14 cellular contexts compared by ENCODE assay signal in genomic region chr10:49001402-49001801, GRCh38.
DNase-seq lines count a peak whose midpoint lies in the region; ATAC-seq and TF ChIP-seq lines count a peak whose summit lies in the region.
"Had no signal": no experiment of that assay in that cellular context is flagged by ENCODE, and none has a peak within 500 bp of the region (broad histone marks: within the 10 kb centered on the region; RNA-seq: fewer than 3 reads in every experiment).

No MANE protein-coding gene starts in this region.

- no peak overlapping the region for H3K4me3 Mint-ChIP-seq in stimulated activated naive B cell treated with anti-CD40 and anti-IgM and Interleukin-4, amounts not matched to agents 10 μg/mL and 1 μg/mL and 100 μg/mL, for 72 hours

- H3K4me3 ChIP-seq in prostate gland, result no peak overlapping the region
- H3K4me3 ChIP-seq: esophagus muscularis mucosa had no signal

- H3K36me3 ChIP-seq in prostate gland, result no peaks in the 10 kb centered on the region
- H3K36me3 ChIP-seq: esophagus muscularis mucosa had no signal

- DNase-seq in DMS 273 (lab: John Stamatoyannopoulos, UW; ENCODE audit: unreplicated experiment), result peak; percentile 27
- DNase-seq in DMS 273 treated with DMSO at 0.1 percent for 48 hours (lab: John Stamatoyannopoulos, UW), result no peak
- DNase-seq in SW480 (ENCODE audit: low spot score), result peak; percentile 26
- peak; percentile 38 for DNase-seq in iPS DF 19.7 (ENCODE audit: low read depth, low spot score)
- DNase-seq in stimulated activated naive B cell treated with anti-CD40 and anti-IgM and Interleukin-4, amounts not matched to agents 10 μg/mL and 1 μg/mL and 100 μg/mL, for 72 hours, result no peak
- DNase-seq in mesenteric fat pad (ENCODE audit: low spot score), result no peak
- no peak for DNase-seq in activated effector memory CD4-positive, alpha-beta T cell treated with anti-CD3 and anti-CD28 coated beads, Interleukin-2, amount 50 U/mL, for 16 hours
- DNase-seq in prostate gland (ENCODE audit: low spot score), result no peak
- DNase-seq: activated CD4-positive, alpha-beta T cell treated with anti-CD3 and anti-CD28 coated beads for 4 hours; NCI-H774; stimulated activated CD4-positive, alpha-beta T cell treated with anti-CD3 and anti-CD28 coated beads, Interleukin-2, amount 100 ng/mL, for 24 hours had no signal

- no peak for ATAC-seq in stimulated activated naive B cell treated with anti-CD40 and anti-IgM and Interleukin-4, amounts not matched to agents 10 μg/mL and 1 μg/mL and 100 μg/mL, for 72 hours (replicated peaks)

- H3K4me1 ChIP-seq in prostate gland (replicated peaks), result no peaks in the 10 kb centered on the region

- no peak for TF ChIP-seq POLR2A in prostate gland (IDR thresholded peaks at IDR 0.05)

- H3K27ac ChIP-seq in prostate gland, result no peak overlapping the region
- H3K27ac ChIP-seq: 22Rv1, esophagus muscularis mucosa had no signal

- peaks cover 0 to 7% of the 10 kb centered on the region in 2 donors for H3K27me3 Mint-ChIP-seq in stimulated activated naive B cell treated with anti-CD40 and anti-IgM and Interleukin-4, amounts not matched to agents 10 μg/mL and 1 μg/mL and 100 μg/mL, for 72 hours

- intact Hi-C loops in prostate gland (cut with DNase I), result no loop called here

- no peaks in the 10 kb centered on the region for H3K36me3 Mint-ChIP-seq in stimulated activated naive B cell treated with anti-CD40 and anti-IgM and Interleukin-4, amounts not matched to agents 10 μg/mL and 1 μg/mL and 100 μg/mL, for 72 hours

- no peaks in the 10 kb centered on the region for H3K9me3 ChIP-seq in prostate gland
- H3K9me3 ChIP-seq: esophagus muscularis mucosa had no signal

- H3K4me1 Mint-ChIP-seq in stimulated activated naive B cell treated with anti-CD40 and anti-IgM and Interleukin-4, amounts not matched to agents 10 μg/mL and 1 μg/mL and 100 μg/mL, for 72 hours, result peaks cover 2 to 13% of the 10 kb centered on the region in 2 donors

- H3K9me3 Mint-ChIP-seq in stimulated activated naive B cell treated with anti-CD40 and anti-IgM and Interleukin-4, amounts not matched to agents 10 μg/mL and 1 μg/mL and 100 μg/mL, for 72 hours, result peaks cover 0 to 2% of the 10 kb centered on the region in 2 donors
- H3K9me3 Mint-ChIP-seq: activated T-helper 2 cell treated with anti-CD3 and anti-CD28 coated beads, Interferon-gamma antibody, Interleukin-2, Interleukin-4, amounts not matched to agents 10 μg/mL and 5 μg/mL and 100 μg/mL, durations not matched to agents 14 hours and 24 hours and 36 hours had no signal

- 85% methylated on average over 9 of the region's 9 CpGs for WGBS in prostate gland

- no peaks in the 10 kb centered on the region for H3K27me3 ChIP-seq in prostate gland (replicated peaks; ENCODE audit: insufficient read depth)
- H3K27me3 ChIP-seq: esophagus muscularis mucosa had no signal

- TF ChIP-seq CTCF in prostate gland (IDR thresholded peaks at IDR 0.05), result no peak

- H3K27ac Mint-ChIP-seq in stimulated activated naive B cell treated with anti-CD40 and anti-IgM and Interleukin-4, amounts not matched to agents 10 μg/mL and 1 μg/mL and 100 μg/mL, for 72 hours, result peak overlapping the region; percentile 28
- H3K27ac Mint-ChIP-seq: activated T-helper 2 cell treated with anti-CD3 and anti-CD28 coated beads, Interferon-gamma antibody, Interleukin-2, Interleukin-4, amounts not matched to agents 10 μg/mL and 5 μg/mL and 100 μg/mL, durations not matched to agents 14 hours and 24 hours and 36 hours had no signal

Comparison
In these comparisons a context has a peak if more than half of its experiments do, and no peak if none do; other contexts are left out.
1. DNase-seq: peak in DMS 273 (single experiment), SW480 (single experiment) and iPS DF 19.7 (single experiment); none in DMS 273 treated with DMSO at 0.1 percent for 48 hours (single experiment), stimulated activated naive B cell treated with anti-CD40 and anti-IgM and Interleukin-4, amounts not matched to agents 10 μg/mL and 1 μg/mL and 100 μg/mL, for 72 hours (single experiment), mesenteric fat pad (single experiment), activated effector memory CD4-positive, alpha-beta T cell treated with anti-CD3 and anti-CD28 coated beads, Interleukin-2, amount 50 U/mL, for 16 hours (single experiment) and prostate gland (single experiment).